Comparison of ENCODE assay signal across 19 cellular contexts in the genomic region with DNA sequence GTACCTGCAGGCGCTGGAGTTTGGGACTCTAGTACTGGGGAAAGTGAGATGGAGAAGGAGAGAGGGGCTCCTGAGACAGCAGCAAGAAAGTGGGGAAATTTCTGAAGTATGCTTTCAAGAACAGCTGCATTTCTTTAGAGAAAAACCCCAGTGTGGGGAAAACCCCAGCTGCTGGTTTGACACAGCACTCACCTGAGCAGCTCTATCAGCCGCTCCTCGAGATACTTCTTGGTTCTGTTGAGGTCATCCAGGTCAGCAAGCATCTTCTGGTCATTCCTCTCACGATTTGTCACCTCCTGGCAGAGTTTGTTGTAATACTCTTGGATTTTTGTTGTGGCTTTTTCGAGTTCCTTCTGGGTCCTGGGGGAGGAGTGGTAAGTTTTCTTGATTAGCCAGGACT. TPM values are rescaled to one million over a fixed set of nuclear protein-coding genes. Genes with fewer than 3 reads are reported as not detected.
A peak's percentile ranks its signal among the peaks of the same experiment; 100 is the strongest.
DNase-seq lines count a peak whose midpoint lies in the region; ATAC-seq, FAIRE-seq and TF ChIP-seq lines count a peak whose summit lies in the region.
"Had no signal": no experiment of that assay in that cellular context is flagged by ENCODE, and none has a peak within 500 bp of the region (broad histone marks: within the 10 kb centered on the region; RNA-seq: fewer than 3 reads in every experiment).

No MANE protein-coding gene starts in this region.

- H3K9me2 ChIP-seq in OCI-LY7 (ENCODE audit: insufficient read depth, low read length): no peaks in the 10 kb centered on the region

- intact Hi-C loops in activated CD4-positive, alpha-beta T cell treated with anti-CD3 and anti-CD28 coated beads, Interleukin-2, amount 10 ng/mL, durations not matched to agents 24 days and 14 days (cut with micrococcal nuclease): loop anchor here (1.0 to 5.0 kb wide), 2 partner anchors 19 to 330 kb away; a partner anchor contains a TSS
- intact Hi-C loops in OCI-LY7 (cut with micrococcal nuclease; ENCODE audit: unreplicated experiment): no loop called here

- H3K27me3 Mint-ChIP-seq in activated CD4-positive, alpha-beta T cell treated with anti-CD3 and anti-CD28 coated beads, Interleukin-2, amount 10 ng/mL, durations not matched to agents 24 days and 14 days: no peaks in the 10 kb centered on the region
- H3K27me3 Mint-ChIP-seq: IgD-negative memory B cell; naive thymus-derived CD8-positive, alpha-beta T cell had no signal

- peak; percentile 81 for DNase-seq in activated CD4-positive, alpha-beta T cell treated with anti-CD3 and anti-CD28 coated beads, Interleukin-2, amount 10 ng/mL, durations not matched to agents 24 days and 14 days
- no peak for DNase-seq in activated CD4-positive, alpha-beta T cell treated with anti-CD3 and anti-CD28 coated beads for 1 hour
- DNase-seq in bronchial epithelial cell (ENCODE audit: low read depth): no peak
- DNase-seq in kidney tubule cell (ENCODE audit: low spot score): no peak
- DNase-seq in OCI-LY7 (ENCODE audit: low spot score): no peak
- DNase-seq in germinal center (ENCODE audit: low spot score): no peak
- DNase-seq: ACHN; activated CD4-positive, alpha-beta T cell treated with anti-CD3 and anti-CD28 coated beads for 4 hours; left colon; naive thymus-derived CD8-positive, alpha-beta T cell; NCI-H146; NCI-H774 had no signal

- no peaks in the 10 kb centered on the region for H4K20me1 ChIP-seq in OCI-LY7 (ENCODE audit: insufficient read depth, low read length)

- H3K4me3 ChIP-seq in bronchial epithelial cell (ENCODE audit: low read depth, low read length) (no peak overlapping the region), OCI-LY7 (ENCODE audit: low read depth, low read length, poor library complexity, severe bottlenecking) (no peak overlapping the region)
- H3K4me3 ChIP-seq: ascending aorta, GM23338 had no signal

- H3K4me1 Mint-ChIP-seq in activated CD4-positive, alpha-beta T cell treated with anti-CD3 and anti-CD28 coated beads, Interleukin-2, amount 10 ng/mL, durations not matched to agents 24 days and 14 days: peaks cover 64% of the 10 kb centered on the region
- H3K4me1 Mint-ChIP-seq: GM23338 had no signal

- no peak overlapping the region for H3K27ac ChIP-seq in OCI-LY7 (ENCODE audit: low read depth, low read length, poor library complexity, severe bottlenecking)
- H3K27ac ChIP-seq: ascending aorta had no signal

- no peak overlapping the region for H2AFZ ChIP-seq in OCI-LY7 (ENCODE audit: low read length)
- H2AFZ ChIP-seq: GM23338 had no signal

- H3K4me1 ChIP-seq in OCI-LY7 (ENCODE audit: insufficient read depth, low read length, poor library complexity, severe bottlenecking): no peaks in the 10 kb centered on the region

- H3K4me2 ChIP-seq in OCI-LY7 (ENCODE audit: low read length): no peak overlapping the region
- H3K4me2 ChIP-seq: GM23338 had no signal

- no peaks in the 10 kb centered on the region for H3K27me3 ChIP-seq in bronchial epithelial cell (ENCODE audit: control insufficient read depth, insufficient read depth, low read length)
- H3K27me3 ChIP-seq: ascending aorta had no signal

- H3K36me3 Mint-ChIP-seq in activated CD4-positive, alpha-beta T cell treated with anti-CD3 and anti-CD28 coated beads, Interleukin-2, amount 10 ng/mL, durations not matched to agents 24 days and 14 days (ENCODE audit: low read depth): peaks cover 92% of the 10 kb centered on the region

- peak overlapping the region; percentile 45 for H3K4me3 Mint-ChIP-seq in activated CD4-positive, alpha-beta T cell treated with anti-CD3 and anti-CD28 coated beads, Interleukin-2, amount 10 ng/mL, durations not matched to agents 24 days and 14 days
- H3K4me3 Mint-ChIP-seq: GM23338; IgD-negative memory B cell; naive thymus-derived CD8-positive, alpha-beta T cell had no signal

- no TSS peak for BruUV-seq in OCI-LY7 (replicated peaks; lab: Mats Ljungman, UMichigan)

- POLR2A ChIA-PET in OCI-LY7 (lab: Charles Lee): interaction anchor here (1.1 kb wide), 1 partner anchor 34 kb away, joined by 3 read pairs; no protein-coding TSS in a partner anchor

- TF ChIP-seq CTCF in bronchial epithelial cell (IDR thresholded peaks at IDR 0.05; ENCODE audit: insufficient read depth, low read length, severe bottlenecking) (no peak), OCI-LY7 (conservative IDR thresholded peaks at IDR 0.05; ENCODE audit: low read length) (no peak)

- H3K27ac Mint-ChIP-seq in activated CD4-positive, alpha-beta T cell treated with anti-CD3 and anti-CD28 coated beads, Interleukin-2, amount 10 ng/mL, durations not matched to agents 24 days and 14 days: peak overlapping the region; percentile 65
- H3K27ac Mint-ChIP-seq: GM23338, IgD-negative memory B cell had no signal

- H3K9me3 Mint-ChIP-seq in activated CD4-positive, alpha-beta T cell treated with anti-CD3 and anti-CD28 coated beads, Interleukin-2, amount 10 ng/mL, durations not matched to agents 24 days and 14 days: no peaks in the 10 kb centered on the region
- H3K9me3 Mint-ChIP-seq: GM23338; IgD-negative memory B cell; naive thymus-derived CD8-positive, alpha-beta T cell had no signal

- CTCF ChIA-PET in OCI-LY7 (lab: Charles Lee; ENCODE audit: unreplicated experiment): no interaction called here

- ATAC-seq in GM18907 (IDR thresholded peaks at IDR 0.05; ENCODE audit: unreplicated experiment) (peak; percentile 67), HG02852 (IDR thresholded peaks at IDR 0.05; ENCODE audit: unreplicated experiment) (peak; percentile 82)
- ATAC-seq: GM23338; left colon; naive thymus-derived CD8-positive, alpha-beta T cell had no signal

- H3K9me3 ChIP-seq in OCI-LY7 (ENCODE audit: low read length): no peaks in the 10 kb centered on the region
- H3K9me3 ChIP-seq: ascending aorta had no signal

- H3K36me3 ChIP-seq in bronchial epithelial cell (ENCODE audit: control insufficient read depth, insufficient read depth, low read length) (peaks cover 40% of the 10 kb centered on the region), OCI-LY7 (ENCODE audit: insufficient read depth, low read length) (peaks cover 91% of the 10 kb centered on the region)

- peak; percentile 18 for FAIRE-seq in bronchial epithelial cell (lab: Jason Lieb, UNC)

- no peaks in the 10 kb centered on the region for H3K79me2 ChIP-seq in OCI-LY7 (ENCODE audit: insufficient read depth, low read depth, low read length)

RNA-seq across cellular contexts. Expression of a gene that starts 18.8 kb away (rescaled TPM):
- total RNA-seq in activated CD4-positive, alpha-beta T cell treated with anti-CD3 and anti-CD28 coated beads, Interleukin-2, amount 10 ng/mL, durations not matched to agents 24 days and 14 days: 15.2 TPM in 2 replicates
- total RNA-seq in bronchial epithelial cell: not detected in 2 replicates
- total RNA-seq in OCI-LY7 (2014; rRNA removed; shearing (Covaris generic)): not detected in 2 replicates
- not detected in 2 replicates for total RNA-seq in OCI-LY7 (2022)
- total RNA-seq: glomerular endothelial cell, GM23338, SK-MEL-5 had no signal

RNA-seq across cellular contexts. Expression of a gene that starts 33.6 kb away (rescaled TPM):
- total RNA-seq in activated CD4-positive, alpha-beta T cell treated with anti-CD3 and anti-CD28 coated beads, Interleukin-2, amount 10 ng/mL, durations not matched to agents 24 days and 14 days: 16.5 and 16.8 TPM in 2 replicates
- total RNA-seq in bronchial epithelial cell (7.9 and 18.1 TPM in 2 replicates), OCI-LY7 (2022) (15.2 and 15.9 TPM in 2 replicates)
- total RNA-seq in OCI-LY7 (2014; rRNA removed; shearing (Covaris generic)): 7.0 and 9.4 TPM in 2 replicates

Comparison
In these comparisons a context has a peak if more than half of its experiments do, and no peak if none do; other contexts are left out.
1. RNA of a gene that starts 18.8 kb away (total RNA-seq): 15.2 TPM in activated CD4-positive, alpha-beta T cell treated with anti-CD3 and anti-CD28 coated beads, Interleukin-2, amount 10 ng/mL, durations not matched to agents 24 days and 14 days; not detected in bronchial epithelial cell and not detected in OCI-LY7; every median in the first group is over 10 times any median in the second.